Comparison of ENCODE assay signal across 33 cellular contexts in the genomic region with DNA sequence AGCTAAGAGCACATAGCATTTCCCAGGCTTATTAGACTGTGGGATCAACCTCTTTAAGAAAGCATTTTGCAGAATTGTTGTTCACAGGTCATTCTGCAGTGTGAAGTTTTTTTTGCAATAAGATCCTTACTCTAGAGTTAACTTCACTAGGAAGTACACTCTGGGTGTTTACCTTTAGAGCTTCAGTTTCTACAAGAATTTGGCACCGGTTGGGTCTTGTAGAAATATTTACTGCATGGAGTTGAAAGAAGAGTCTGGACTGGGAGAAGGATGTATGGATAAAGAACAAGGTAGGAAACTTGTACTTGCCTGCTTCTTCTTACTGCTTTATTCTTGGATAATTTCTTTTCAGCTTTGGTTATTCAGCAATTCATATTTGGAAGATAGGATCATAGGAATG.
"Had no signal": no experiment of that assay in that cellular context is flagged by ENCODE, and none has a peak within 500 bp of the region (broad histone marks: within the 10 kb centered on the region; RNA-seq: fewer than 3 reads in every experiment).

No MANE protein-coding gene starts in this region.

- H3K36me3 Mint-ChIP-seq: activated CD8-positive, alpha-beta memory T cell treated with anti-CD3 and anti-CD28 coated beads, Interleukin-2, amount 10 ng/mL, durations not matched to agents 7 days and 5 days; activated naive CD4-positive, alpha-beta T cell treated with anti-CD3 and anti-CD28 coated beads, Interleukin-2, amount 10 ng/mL, durations not matched to agents 7 days and 5 days; activated naive CD8-positive, alpha-beta T cell; brain had no signal

- H3K27ac Mint-ChIP-seq: activated CD4-positive, alpha-beta T cell treated with anti-CD3 and anti-CD28 coated beads, Interleukin-2, amount 10 ng/mL, durations not matched to agents 7 days and 5 days; activated CD8-positive, alpha-beta memory T cell treated with anti-CD3 and anti-CD28 coated beads, Interleukin-2, amount 10 ng/mL, durations not matched to agents 7 days and 5 days; activated naive CD4-positive, alpha-beta T cell treated with anti-CD3 and anti-CD28 coated beads, Interleukin-2, amount 10 ng/mL, durations not matched to agents 7 days and 5 days; activated naive CD8-positive, alpha-beta T cell; activated naive CD8-positive, alpha-beta T cell treated with anti-CD3 and anti-CD28 coated beads, Interleukin-2, amount 50 U/mL, for 24 hours; T-helper 1 cell treated with Interleukin-12 subunit alpha and Interleukin-12 subunit beta and Interleukin-4 antibody, amounts not matched to agents 30 μg/mL and 1 μg/mL, for 36 hours; T-helper 2 cell treated with Interferon-gamma antibody and Interleukin-4, amounts not matched to agents 5 μg/mL and 100 μg/mL, for 36 hours had no signal

- H3K27me3 Mint-ChIP-seq: activated CD4-positive, alpha-beta T cell treated with anti-CD3 and anti-CD28 coated beads, Interleukin-2, amount 10 ng/mL, durations not matched to agents 7 days and 5 days; activated CD8-positive, alpha-beta memory T cell treated with anti-CD3 and anti-CD28 coated beads, Interleukin-2, amount 10 ng/mL, durations not matched to agents 7 days and 5 days; activated naive CD4-positive, alpha-beta T cell treated with anti-CD3 and anti-CD28 coated beads, Interleukin-2, amount 10 ng/mL, durations not matched to agents 7 days and 5 days; activated naive CD8-positive, alpha-beta T cell; activated naive CD8-positive, alpha-beta T cell treated with anti-CD3 and anti-CD28 coated beads, Interleukin-2, amount 50 U/mL, for 24 hours had no signal

- H3K27ac ChIP-seq: Peyer's patch, SJSA1 had no signal

- H3K27me3 ChIP-seq: MG63, Peyer's patch, SJSA1 had no signal

- H3K36me3 ChIP-seq: MG63, Peyer's patch, SJSA1 had no signal

- H3K4me1 ChIP-seq: Peyer's patch, SJSA1 had no signal

- H3K4me3 Mint-ChIP-seq: activated CD4-positive, alpha-beta T cell treated with anti-CD3 and anti-CD28 coated beads, Interleukin-2, amount 10 ng/mL, durations not matched to agents 7 days and 5 days; activated CD8-positive, alpha-beta memory T cell treated with anti-CD3 and anti-CD28 coated beads, Interleukin-2, amount 10 ng/mL, durations not matched to agents 7 days and 5 days; activated naive CD4-positive, alpha-beta T cell treated with anti-CD3 and anti-CD28 coated beads, Interleukin-2, amount 10 ng/mL, durations not matched to agents 7 days and 5 days; activated naive CD8-positive, alpha-beta T cell; activated naive CD8-positive, alpha-beta T cell treated with anti-CD3 and anti-CD28 coated beads, Interleukin-2, amount 50 U/mL, for 24 hours; brain; T-helper 1 cell treated with Interleukin-12 subunit alpha and Interleukin-12 subunit beta and Interleukin-4 antibody, amounts not matched to agents 30 μg/mL and 1 μg/mL, for 36 hours; T-helper 2 cell treated with Interferon-gamma antibody and Interleukin-4, amounts not matched to agents 5 μg/mL and 100 μg/mL, for 36 hours had no signal

- H3K9me3 ChIP-seq: Peyer's patch, SK-N-SH had no signal

- DNase-seq: activated CD4-positive, alpha-beta T cell treated with anti-CD3 and anti-CD28 coated beads, Interleukin-2, amount 10 ng/mL, durations not matched to agents 7 days and 5 days; activated CD4-positive, alpha-beta T cell treated with anti-CD3 and anti-CD28 coated beads, Interleukin-2, amount 50 U/mL, for 48 hours; activated CD8-positive, alpha-beta memory T cell treated with anti-CD3 and anti-CD28 coated beads, Interleukin-2, amount 10 ng/mL, durations not matched to agents 7 days and 5 days; activated CD8-positive, alpha-beta memory T cell treated with anti-CD3 and anti-CD28 coated beads, Interleukin-2, amount 50 U/mL, for 48 hours; activated effector memory CD4-positive, alpha-beta T cell treated with Interleukin-2 at 50 U/mL for 16 hours; activated naive CD4-positive, alpha-beta T cell treated with anti-CD3 and anti-CD28 coated beads, Interleukin-2, amount 10 ng/mL, durations not matched to agents 7 days and 5 days; activated naive CD8-positive, alpha-beta T cell treated with anti-CD3 and anti-CD28 coated beads, Interleukin-2, amount 50 U/mL, for 24 hours; activated T-cell treated with anti-CD3 and anti-CD28 coated beads, Interleukin-2, amount 50 U/mL, for 48 hours; anterior cingulate cortex; caudate nucleus; Karpas-422; MG63; MV-4-11; NCI-H1092; NCI-H146; NCI-H187; NCI-H2029 treated with DMSO at 0.1 percent for 48 hours; NCI-H2107; NCI-H2171; NCI-H510A; NCI-H526; NCI-H748 treated with DMSO at 0.1 percent for 48 hours; NK-92 treated with Interleukin-12 subunit alpha and Interleukin-12 subunit beta, amount 100 ng/mL, for 24 hours; PC-3; Peyer's patch; RPMI8226; SHP77 treated with DMSO at 0.1 percent for 48 hours; SK-N-SH had no signal

- H3K4me1 Mint-ChIP-seq: activated CD4-positive, alpha-beta T cell treated with anti-CD3 and anti-CD28 coated beads, Interleukin-2, amount 10 ng/mL, durations not matched to agents 7 days and 5 days; activated CD8-positive, alpha-beta memory T cell treated with anti-CD3 and anti-CD28 coated beads, Interleukin-2, amount 10 ng/mL, durations not matched to agents 7 days and 5 days; activated naive CD4-positive, alpha-beta T cell treated with anti-CD3 and anti-CD28 coated beads, Interleukin-2, amount 10 ng/mL, durations not matched to agents 7 days and 5 days; activated naive CD8-positive, alpha-beta T cell treated with anti-CD3 and anti-CD28 coated beads, Interleukin-2, amount 50 U/mL, for 24 hours; brain had no signal

- H3K4me3 ChIP-seq: MG63, Peyer's patch, SJSA1 had no signal

- ATAC-seq: activated CD8-positive, alpha-beta memory T cell treated with anti-CD3 and anti-CD28 coated beads, Interleukin-2, amount 10 ng/mL, durations not matched to agents 7 days and 5 days; activated naive CD8-positive, alpha-beta T cell treated with anti-CD3 and anti-CD28 coated beads, Interleukin-2, amount 50 U/mL, for 24 hours; PC-3 had no signal
